ENCODE assay signal across 1 cellular context in the genomic region with DNA sequence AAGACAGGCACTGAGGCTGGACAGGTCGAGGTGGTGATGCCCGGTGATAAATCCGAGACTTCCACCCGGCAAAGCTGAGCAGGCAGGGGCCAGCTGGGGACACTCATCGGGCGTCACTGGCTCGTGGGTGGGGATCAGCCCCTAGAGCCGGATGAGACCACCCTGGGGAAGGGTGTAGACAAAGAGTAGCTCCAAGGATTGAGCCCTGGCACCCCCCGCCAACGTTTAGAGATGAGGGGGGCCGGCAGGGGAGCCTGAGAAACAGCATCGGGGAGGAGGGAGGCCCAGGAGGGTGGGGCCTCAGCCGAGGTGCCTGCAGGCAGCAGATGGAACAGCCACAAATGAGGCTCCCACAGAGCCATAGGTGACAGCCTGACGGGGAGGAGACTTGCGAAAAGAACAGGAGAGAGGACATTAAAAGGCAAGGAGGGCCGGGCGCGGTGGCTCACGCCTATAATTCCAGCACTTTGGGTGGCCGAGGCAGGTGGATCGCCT.
TF ChIP-seq lines count a peak whose summit lies in the region.

No MANE protein-coding gene starts in this region.

TF ChIP-seq in K562, 482 proteins besides CTCF, POLR2A, EP300 and RAD21 (continued from another document):
- TF ChIP-seq, protein P1, sequence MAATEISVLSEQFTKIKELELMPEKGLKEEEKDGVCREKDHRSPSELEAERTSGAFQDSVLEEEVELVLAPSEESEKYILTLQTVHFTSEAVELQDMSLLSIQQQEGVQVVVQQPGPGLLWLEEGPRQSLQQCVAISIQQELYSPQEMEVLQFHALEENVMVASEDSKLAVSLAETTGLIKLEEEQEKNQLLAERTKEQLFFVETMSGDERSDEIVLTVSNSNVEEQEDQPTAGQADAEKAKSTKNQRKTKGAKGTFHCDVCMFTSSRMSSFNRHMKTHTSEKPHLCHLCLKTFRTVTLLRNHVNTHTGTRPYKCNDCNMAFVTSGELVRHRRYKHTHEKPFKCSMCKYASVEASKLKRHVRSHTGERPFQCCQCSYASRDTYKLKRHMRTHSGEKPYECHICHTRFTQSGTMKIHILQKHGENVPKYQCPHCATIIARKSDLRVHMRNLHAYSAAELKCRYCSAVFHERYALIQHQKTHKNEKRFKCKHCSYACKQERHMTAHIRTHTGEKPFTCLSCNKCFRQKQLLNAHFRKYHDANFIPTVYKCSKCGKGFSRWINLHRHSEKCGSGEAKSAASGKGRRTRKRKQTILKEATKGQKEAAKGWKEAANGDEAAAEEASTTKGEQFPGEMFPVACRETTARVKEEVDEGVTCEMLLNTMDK (IDR thresholded peaks at IDR 0.05; ENCODE audit: borderline replicate concordance, insufficient read depth, low read depth, low read length, poor library complexity, severe bottlenecking) = no peak
- TF ChIP-seq THAP12 (CRISPR knock-in tag; IDR thresholded peaks at IDR 0.05) (no peak), ZBTB12 (CRISPR knock-in tag; IDR thresholded peaks at IDR 0.05) (no peak), KLF16 (IDR thresholded peaks at IDR 0.05) (no peak), ZFX (CRISPR knock-in tag; IDR thresholded peaks at IDR 0.05) (peak; percentile 21; the same call in 1 of the 2 replicates)
